Comparison of ENCODE assay signal across 1 cellular context in the genomic region with DNA sequence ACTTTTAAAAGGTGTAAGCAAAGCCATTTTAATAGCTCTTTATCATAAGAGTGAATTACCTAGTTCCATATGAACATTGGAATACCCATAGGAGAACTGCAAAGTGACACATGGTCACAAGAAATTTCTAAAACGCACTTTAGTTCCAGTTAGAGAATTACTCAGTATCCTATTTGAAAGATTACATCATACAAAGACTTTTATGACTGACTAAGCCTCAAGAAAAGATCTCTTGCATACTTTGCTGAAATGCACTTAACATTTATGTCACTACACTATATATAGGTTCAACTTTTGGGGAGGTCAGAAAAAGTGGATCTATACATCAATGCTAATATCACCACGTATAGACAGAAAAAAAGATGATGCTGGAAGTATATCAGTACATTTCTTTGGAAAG.
A peak's percentile ranks its signal among the peaks of the same experiment; 100 is the strongest.
TF ChIP-seq lines count a peak whose summit lies in the region.

No MANE protein-coding gene starts in this region.

TF ChIP-seq in HepG2, 621 proteins besides CTCF, POLR2A, EP300 and RAD21:
- TF ChIP-seq ATF7 (IDR thresholded peaks at IDR 0.05) (0 out of 2 replicates have a peak, but pooled peaks have one; percentile 27), ATF7 (CRISPR knock-in tag; IDR thresholded peaks at IDR 0.05) (no peak), SOX5 (CRISPR knock-in tag; IDR thresholded peaks at IDR 0.05; ENCODE audit: borderline replicate concordance) (no peak)
